In the genomic region with DNA sequence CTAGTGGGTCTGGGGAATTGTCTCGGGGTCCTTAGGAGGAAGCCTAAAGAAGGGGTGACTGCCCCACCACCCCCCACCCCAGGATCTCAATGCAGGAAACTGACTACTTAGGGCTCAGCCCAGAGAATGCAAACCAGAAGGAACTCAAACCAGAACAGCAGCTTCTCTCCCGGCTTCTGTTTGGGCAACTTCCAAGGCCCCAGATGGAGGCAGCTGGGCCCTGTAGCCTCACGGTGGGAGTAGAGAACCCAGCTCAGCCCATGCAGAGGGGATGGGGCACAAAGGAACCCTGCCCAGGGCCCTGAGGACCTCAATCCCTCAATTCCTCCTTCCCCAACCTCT, we compare ENCODE assay signal across 1 cellular context.
TF ChIP-seq lines count a peak whose summit lies in the region.

No MANE protein-coding gene starts in this region.

TF ChIP-seq in GM23338, 12 proteins besides CTCF, POLR2A, EP300 and RAD21 (continued from another document):
- TF ChIP-seq, protein P1, sequence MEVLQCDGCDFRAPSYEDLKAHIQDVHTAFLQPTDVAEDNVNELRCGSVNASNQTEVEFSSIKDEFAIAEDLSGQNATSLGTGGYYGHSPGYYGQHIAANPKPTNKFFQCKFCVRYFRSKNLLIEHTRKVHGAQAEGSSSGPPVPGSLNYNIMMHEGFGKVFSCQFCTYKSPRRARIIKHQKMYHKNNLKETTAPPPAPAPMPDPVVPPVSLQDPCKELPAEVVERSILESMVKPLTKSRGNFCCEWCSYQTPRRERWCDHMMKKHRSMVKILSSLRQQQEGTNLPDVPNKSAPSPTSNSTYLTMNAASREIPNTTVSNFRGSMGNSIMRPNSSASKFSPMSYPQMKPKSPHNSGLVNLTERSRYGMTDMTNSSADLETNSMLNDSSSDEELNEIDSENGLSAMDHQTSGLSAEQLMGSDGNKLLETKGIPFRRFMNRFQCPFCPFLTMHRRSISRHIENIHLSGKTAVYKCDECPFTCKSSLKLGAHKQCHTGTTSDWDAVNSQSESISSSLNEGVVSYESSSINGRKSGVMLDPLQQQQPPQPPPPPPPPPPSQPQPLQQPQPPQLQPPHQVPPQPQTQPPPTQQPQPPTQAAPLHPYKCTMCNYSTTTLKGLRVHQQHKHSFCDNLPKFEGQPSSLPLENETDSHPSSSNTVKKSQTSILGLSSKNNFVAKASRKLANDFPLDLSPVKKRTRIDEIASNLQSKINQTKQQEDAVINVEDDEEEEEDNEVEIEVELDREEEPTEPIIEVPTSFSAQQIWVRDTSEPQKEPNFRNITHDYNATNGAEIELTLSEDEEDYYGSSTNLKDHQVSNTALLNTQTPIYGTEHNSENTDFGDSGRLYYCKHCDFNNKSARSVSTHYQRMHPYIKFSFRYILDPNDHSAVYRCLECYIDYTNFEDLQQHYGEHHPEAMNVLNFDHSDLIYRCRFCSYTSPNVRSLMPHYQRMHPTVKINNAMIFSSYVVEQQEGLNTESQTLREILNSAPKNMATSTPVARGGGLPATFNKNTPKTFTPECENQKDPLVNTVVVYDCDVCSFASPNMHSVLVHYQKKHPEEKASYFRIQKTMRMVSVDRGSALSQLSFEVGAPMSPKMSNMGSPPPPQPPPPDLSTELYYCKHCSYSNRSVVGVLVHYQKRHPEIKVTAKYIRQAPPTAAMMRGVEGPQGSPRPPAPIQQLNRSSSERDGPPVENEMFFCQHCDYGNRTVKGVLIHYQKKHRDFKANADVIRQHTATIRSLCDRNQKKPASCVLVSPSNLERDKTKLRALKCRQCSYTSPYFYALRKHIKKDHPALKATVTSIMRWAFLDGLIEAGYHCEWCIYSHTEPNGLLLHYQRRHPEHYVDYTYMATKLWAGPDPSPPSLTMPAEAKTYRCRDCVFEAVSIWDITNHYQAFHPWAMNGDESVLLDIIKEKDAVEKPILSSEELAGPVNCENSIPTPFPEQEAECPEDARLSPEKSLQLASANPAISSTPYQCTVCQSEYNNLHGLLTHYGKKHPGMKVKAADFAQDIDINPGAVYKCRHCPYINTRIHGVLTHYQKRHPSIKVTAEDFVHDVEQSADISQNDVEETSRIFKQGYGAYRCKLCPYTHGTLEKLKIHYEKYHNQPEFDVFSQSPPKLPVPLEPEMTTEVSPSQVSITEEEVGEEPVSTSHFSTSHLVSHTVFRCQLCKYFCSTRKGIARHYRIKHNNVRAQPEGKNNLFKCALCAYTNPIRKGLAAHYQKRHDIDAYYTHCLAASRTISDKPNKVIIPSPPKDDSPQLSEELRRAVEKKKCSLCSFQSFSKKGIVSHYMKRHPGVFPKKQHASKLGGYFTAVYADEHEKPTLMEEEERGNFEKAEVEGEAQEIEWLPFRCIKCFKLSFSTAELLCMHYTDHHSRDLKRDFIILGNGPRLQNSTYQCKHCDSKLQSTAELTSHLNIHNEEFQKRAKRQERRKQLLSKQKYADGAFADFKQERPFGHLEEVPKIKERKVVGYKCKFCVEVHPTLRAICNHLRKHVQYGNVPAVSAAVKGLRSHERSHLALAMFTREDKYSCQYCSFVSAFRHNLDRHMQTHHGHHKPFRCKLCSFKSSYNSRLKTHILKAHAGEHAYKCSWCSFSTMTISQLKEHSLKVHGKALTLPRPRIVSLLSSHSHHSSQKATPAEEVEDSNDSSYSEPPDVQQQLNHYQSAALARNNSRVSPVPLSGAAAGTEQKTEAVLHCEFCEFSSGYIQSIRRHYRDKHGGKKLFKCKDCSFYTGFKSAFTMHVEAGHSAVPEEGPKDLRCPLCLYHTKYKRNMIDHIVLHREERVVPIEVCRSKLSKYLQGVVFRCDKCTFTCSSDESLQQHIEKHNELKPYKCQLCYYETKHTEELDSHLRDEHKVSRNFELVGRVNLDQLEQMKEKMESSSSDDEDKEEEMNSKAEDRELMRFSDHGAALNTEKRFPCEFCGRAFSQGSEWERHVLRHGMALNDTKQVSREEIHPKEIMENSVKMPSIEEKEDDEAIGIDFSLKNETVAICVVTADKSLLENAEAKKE (CRISPR knock-in tag; IDR thresholded peaks at IDR 0.05): no peak
- TF ChIP-seq NANOG (IDR thresholded peaks at IDR 0.05; ENCODE audit: borderline replicate concordance): no peak
- TF ChIP-seq, protein P2, sequence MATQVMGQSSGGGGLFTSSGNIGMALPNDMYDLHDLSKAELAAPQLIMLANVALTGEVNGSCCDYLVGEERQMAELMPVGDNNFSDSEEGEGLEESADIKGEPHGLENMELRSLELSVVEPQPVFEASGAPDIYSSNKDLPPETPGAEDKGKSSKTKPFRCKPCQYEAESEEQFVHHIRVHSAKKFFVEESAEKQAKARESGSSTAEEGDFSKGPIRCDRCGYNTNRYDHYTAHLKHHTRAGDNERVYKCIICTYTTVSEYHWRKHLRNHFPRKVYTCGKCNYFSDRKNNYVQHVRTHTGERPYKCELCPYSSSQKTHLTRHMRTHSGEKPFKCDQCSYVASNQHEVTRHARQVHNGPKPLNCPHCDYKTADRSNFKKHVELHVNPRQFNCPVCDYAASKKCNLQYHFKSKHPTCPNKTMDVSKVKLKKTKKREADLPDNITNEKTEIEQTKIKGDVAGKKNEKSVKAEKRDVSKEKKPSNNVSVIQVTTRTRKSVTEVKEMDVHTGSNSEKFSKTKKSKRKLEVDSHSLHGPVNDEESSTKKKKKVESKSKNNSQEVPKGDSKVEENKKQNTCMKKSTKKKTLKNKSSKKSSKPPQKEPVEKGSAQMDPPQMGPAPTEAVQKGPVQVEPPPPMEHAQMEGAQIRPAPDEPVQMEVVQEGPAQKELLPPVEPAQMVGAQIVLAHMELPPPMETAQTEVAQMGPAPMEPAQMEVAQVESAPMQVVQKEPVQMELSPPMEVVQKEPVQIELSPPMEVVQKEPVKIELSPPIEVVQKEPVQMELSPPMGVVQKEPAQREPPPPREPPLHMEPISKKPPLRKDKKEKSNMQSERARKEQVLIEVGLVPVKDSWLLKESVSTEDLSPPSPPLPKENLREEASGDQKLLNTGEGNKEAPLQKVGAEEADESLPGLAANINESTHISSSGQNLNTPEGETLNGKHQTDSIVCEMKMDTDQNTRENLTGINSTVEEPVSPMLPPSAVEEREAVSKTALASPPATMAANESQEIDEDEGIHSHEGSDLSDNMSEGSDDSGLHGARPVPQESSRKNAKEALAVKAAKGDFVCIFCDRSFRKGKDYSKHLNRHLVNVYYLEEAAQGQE (IDR thresholded peaks at IDR 0.05; ENCODE audit: unreplicated experiment): no peak
- TF ChIP-seq, protein P3, sequence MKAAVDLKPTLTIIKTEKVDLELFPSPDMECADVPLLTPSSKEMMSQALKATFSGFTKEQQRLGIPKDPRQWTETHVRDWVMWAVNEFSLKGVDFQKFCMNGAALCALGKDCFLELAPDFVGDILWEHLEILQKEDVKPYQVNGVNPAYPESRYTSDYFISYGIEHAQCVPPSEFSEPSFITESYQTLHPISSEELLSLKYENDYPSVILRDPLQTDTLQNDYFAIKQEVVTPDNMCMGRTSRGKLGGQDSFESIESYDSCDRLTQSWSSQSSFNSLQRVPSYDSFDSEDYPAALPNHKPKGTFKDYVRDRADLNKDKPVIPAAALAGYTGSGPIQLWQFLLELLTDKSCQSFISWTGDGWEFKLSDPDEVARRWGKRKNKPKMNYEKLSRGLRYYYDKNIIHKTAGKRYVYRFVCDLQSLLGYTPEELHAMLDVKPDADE (IDR thresholded peaks at IDR 0.05): no peak
